In genomic region chr16:15055141-15056053, GRCh38 we compare ENCODE assay signal across 8 cellular contexts. TPM values are rescaled to one million over a fixed set of nuclear protein-coding genes. Genes with fewer than 3 reads are reported as not detected.
DNase-seq lines count a peak whose midpoint lies in the region; ATAC-seq and TF ChIP-seq lines count a peak whose summit lies in the region.

No MANE protein-coding gene starts in this region.

- peak overlapping the region; percentile 38 for H2AFZ ChIP-seq in fibroblast of lung (ENCODE audit: low read length)

- no peaks in the 10 kb centered on the region for H3K36me3 ChIP-seq in fibroblast of lung (ENCODE audit: control insufficient read depth, insufficient read depth, low read length)

- H3K9me3 ChIP-seq in fibroblast of lung (ENCODE audit: control insufficient read depth, insufficient read depth, low read depth, low read length) = no peaks in the 10 kb centered on the region

- H3K4me3 ChIP-seq in Jurkat, Clone E6-1 (ENCODE audit: low read length) = peak overlapping the region; percentile 84
- peak overlapping the region; percentile 78 to 98 (median 93) for H3K4me3 ChIP-seq in fibroblast of lung (replicated peaks in 1 of 4; ENCODE audit: control extremely low read depth in 1 of 4, insufficient read depth in 1 of 4, low read depth in 3 of 4, low read length in 4 of 4)

- H3K4me2 ChIP-seq in fibroblast of lung (ENCODE audit: extremely low read depth, insufficient read depth, low read length) = peak overlapping the region; percentile 77

- peaks cover 14% of the 10 kb centered on the region for H3K36me3 Mint-ChIP-seq in osteocyte (ENCODE audit: unreplicated experiment)

- peak overlapping the region; percentile 87 for H3K4me3 Mint-ChIP-seq in osteocyte (ENCODE audit: unreplicated experiment)

- peak; percentile 47 for DNase-seq in NCI-H1092 treated with DMSO at 0.1 percent for 48 hours (lab: John Stamatoyannopoulos, UW)
- no peak for DNase-seq in NCI-H1092 (lab: John Stamatoyannopoulos, UW)
- peak; percentile 56 for DNase-seq in Jurkat, Clone E6-1 (ENCODE audit: low read depth, low spot score)
- DNase-seq in activated CD4-positive, alpha-beta T cell treated with anti-CD3 and anti-CD28 coated beads, Interleukin-2, amount 50 U/mL, for 24 hours (ENCODE audit: low read depth in 1 of 2, low spot score in 1 of 2) = peak; percentile 3 to 43
- DNase-seq in fibroblast of lung (ENCODE audit: low read depth in 2 of 2) = peak in 1 of 2 donors; percentile 42
- DNase-seq in osteocyte (ENCODE audit: extremely low spot score, unreplicated experiment) = no peak
- no peak for DNase-seq in putamen (ENCODE audit: low spot score)

- no peaks in the 10 kb centered on the region for H4K20me1 ChIP-seq in fibroblast of lung (ENCODE audit: control insufficient read depth, extremely low read depth, insufficient read depth, low read length)

- H3K27ac Mint-ChIP-seq in osteocyte (ENCODE audit: unreplicated experiment) = peak overlapping the region; percentile 76

- H3K27me3 Mint-ChIP-seq in osteocyte (ENCODE audit: unreplicated experiment) = no peaks in the 10 kb centered on the region

- TF ChIP-seq CTCF in fibroblast of lung (conservative IDR thresholded peaks at IDR 0.05 in 1 of 2, IDR thresholded peaks at IDR 0.05 in 1 of 2; ENCODE audit: low read depth in 1 of 2, low read length in 2 of 2) = no peak
- no peak for TF ChIP-seq CTCF in osteocyte (IDR thresholded peaks at IDR 0.05)

- peak overlapping the region; percentile 81 for H3K27ac ChIP-seq in fibroblast of lung (ENCODE audit: insufficient read depth, low read length)

- peak; percentile 65 for ATAC-seq in GM21576 (IDR thresholded peaks at IDR 0.05; ENCODE audit: unreplicated experiment)

- H3K79me2 ChIP-seq in fibroblast of lung (ENCODE audit: control insufficient read depth, insufficient read depth, low read length) = peaks cover 36% of the 10 kb centered on the region

- no peaks in the 10 kb centered on the region for H3K4me1 ChIP-seq in fibroblast of lung (ENCODE audit: control insufficient read depth, extremely low read depth, insufficient read depth, low read length)

- no peaks in the 10 kb centered on the region for H3K27me3 ChIP-seq in fibroblast of lung (ENCODE audit: control insufficient read depth, insufficient read depth, low read length)

- no peaks in the 10 kb centered on the region for H3K9me3 Mint-ChIP-seq in osteocyte (ENCODE audit: unreplicated experiment)

- peaks cover 16% of the 10 kb centered on the region for H3K4me1 Mint-ChIP-seq in osteocyte (ENCODE audit: unreplicated experiment)

- H3K9ac ChIP-seq in fibroblast of lung (ENCODE audit: insufficient read depth, low read length) = peak overlapping the region; percentile 84

RNA-seq across cellular contexts. Expression of gene NTAN1, which starts 0.5 kb away (rescaled TPM):
- polyA plus RNA-seq in Jurkat, Clone E6-1 (2012; ENCODE audit: insufficient read depth, insufficient read length) = 96.7 TPM
- total RNA-seq in fibroblast of lung (111 and 147 TPM in 2 replicates), osteocyte (54.9 and 56.4 TPM in 2 replicates)
- polyA plus RNA-seq in fibroblast of lung = 114 and 135 TPM in 2 replicates
- 74.6 and 91.3 TPM in 2 replicates for polyA plus RNA-seq in fibroblast of lung (2012)
- polyA minus RNA-seq in fibroblast of lung (ENCODE audit: low replicate concordance) = 90.5 and 93.1 TPM in 2 replicates

RNA-seq across cellular contexts. Expression of gene RRN3, which starts 38.7 kb away (rescaled TPM):
- 32.4 TPM for polyA plus RNA-seq in Jurkat, Clone E6-1 (2012; ENCODE audit: insufficient read depth, insufficient read length)
- total RNA-seq in fibroblast of lung (38.3 and 43.6 TPM in 2 replicates), osteocyte (23.8 and 24.2 TPM in 2 replicates)
- 28.9 and 32.5 TPM in 2 replicates for polyA plus RNA-seq in fibroblast of lung
- 16.4 and 20.6 TPM in 2 replicates for polyA plus RNA-seq in fibroblast of lung (2012)
- polyA minus RNA-seq in fibroblast of lung (ENCODE audit: low replicate concordance) = 9.1 and 18.3 TPM in 2 replicates

Comparison
In these comparisons a context has a peak if more than half of its experiments do, and no peak if none do; other contexts are left out.
1. DNase-seq: peak in NCI-H1092 treated with DMSO at 0.1 percent for 48 hours (single experiment), Jurkat, Clone E6-1 (single experiment) and activated CD4-positive, alpha-beta T cell treated with anti-CD3 and anti-CD28 coated beads, Interleukin-2, amount 50 U/mL, for 24 hours (2 of 2); none in NCI-H1092 (single experiment), osteocyte (single experiment) and putamen (single experiment).